Comparison of ENCODE assay signal across 29 cellular contexts in the genomic region with DNA sequence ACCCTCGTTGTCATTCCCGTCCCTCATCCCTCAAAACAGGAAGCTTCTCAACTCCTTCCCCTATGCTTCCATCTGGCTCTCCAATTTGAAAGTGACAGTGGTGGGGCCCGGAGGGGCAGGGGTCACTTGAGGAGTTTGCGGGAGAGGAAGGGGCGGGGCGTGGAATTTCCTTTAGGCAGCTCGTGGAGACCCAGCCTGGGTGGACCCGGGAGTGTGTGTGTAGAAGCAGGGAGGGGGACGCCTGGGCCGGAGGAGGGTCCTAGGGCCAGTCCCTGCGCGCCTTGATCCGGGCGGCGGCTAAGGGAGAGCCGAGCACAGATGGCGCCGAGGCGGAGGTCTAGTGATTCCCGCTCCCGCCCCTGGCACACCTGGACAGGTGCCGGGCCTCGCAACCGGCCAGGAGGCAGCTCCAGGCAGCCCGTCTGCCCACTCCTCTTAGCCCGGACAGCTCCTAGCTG. TPM values are rescaled to one million over a fixed set of nuclear protein-coding genes. Genes with fewer than 3 reads are reported as not detected.
DNase-seq lines count a peak whose midpoint lies in the region; ATAC-seq, FAIRE-seq and TF ChIP-seq lines count a peak whose summit lies in the region.
"Had no signal": no experiment of that assay in that cellular context is flagged by ENCODE, and none has a peak within 500 bp of the region (broad histone marks: within the 10 kb centered on the region; RNA-seq: fewer than 3 reads in every experiment).

No MANE protein-coding gene starts in this region.

- H3K9me3 ChIP-seq in SK-N-SH = no peaks in the 10 kb centered on the region
- no peaks in the 10 kb centered on the region for H3K9me3 ChIP-seq in kidney (ENCODE audit: control insufficient read depth in 1 of 2, low read length in 2 of 2)
- H3K9me3 ChIP-seq: adrenal gland, breast epithelium, HAP-1, heart left ventricle, psoas muscle, SJCRH30, testis, uterus had no signal

- peaks cover 100% of the 10 kb centered on the region for H3K27me3 ChIP-seq in SK-N-SH (ENCODE audit: insufficient read depth)
- H3K27me3 ChIP-seq: SJCRH30 had no signal

- H3K4me2 ChIP-seq in SK-N-SH = no peak overlapping the region

- no peaks in the 10 kb centered on the region for H3K9me2 ChIP-seq in SK-N-SH

- ATAC-seq in SK-N-SH treated with all-trans-retinoic acid at 6 μM for 48 hours = no peak
- ATAC-seq in WTC11 = peak; percentile 0; the same call in 1 of the 2 replicates
- ATAC-seq in stimulated activated naive B cell treated with anti-CD40 and anti-IgM and Interleukin-4, amounts not matched to agents 10 μg/mL and 1 μg/mL and 100 μg/mL, for 72 hours (replicated peaks) = no peak
- ATAC-seq in HG02885 (IDR thresholded peaks at IDR 0.05; ENCODE audit: poor library complexity, unreplicated experiment) = no peak
- no peak for ATAC-seq in HG03159 (IDR thresholded peaks at IDR 0.05; ENCODE audit: unreplicated experiment)
- no peak for ATAC-seq in HG03280 (IDR thresholded peaks at IDR 0.05; ENCODE audit: unreplicated experiment)
- ATAC-seq: activated CD8-positive, alpha-beta memory T cell treated with anti-CD3 and anti-CD28 coated beads, Interleukin-2, amount 10 ng/mL, durations not matched to agents 7 days and 5 days; heart left ventricle; left cardiac atrium; psoas muscle; stimulated activated naive CD8-positive, alpha-beta T cell treated with anti-CD3 and anti-CD28 coated beads, Interleukin-15, Interleukin-2, amounts not matched to agents 100 U/mL and 50 U/mL, for 24 hours had no signal

- CTCF ChIA-PET in SK-N-SH (lab: Yijun Ruan, JAX) = interaction anchor here (1.0 to 1.2 kb wide), 2 partner anchors 15 to 18 kb away, joined by 4 read pairs; no protein-coding TSS in a partner anchor
- CTCF ChIA-PET in WTC11 (lab: Charles Lee) = interaction anchor here (0.5 to 5.7 kb wide), 8 partner anchors 14 to 712 kb away, joined by 3 to 54 read pairs (median 5); no protein-coding TSS in a partner anchor

- no peak overlapping the region for H3K27ac Mint-ChIP-seq in WTC11
- peak overlapping the region; percentile 86 for H3K27ac Mint-ChIP-seq in stimulated activated naive B cell treated with anti-CD40 and anti-IgM and Interleukin-4, amounts not matched to agents 10 μg/mL and 1 μg/mL and 100 μg/mL, for 72 hours
- H3K27ac Mint-ChIP-seq: activated CD4-positive, alpha-beta T cell treated with anti-CD3 and anti-CD28 coated beads, Interleukin-2, amount 10 ng/mL, durations not matched to agents 24 days and 14 days; activated CD8-positive, alpha-beta memory T cell treated with anti-CD3 and anti-CD28 coated beads, Interleukin-2, amount 10 ng/mL, durations not matched to agents 7 days and 5 days; activated T-cell treated with anti-CD3 and anti-CD28 coated beads, Interleukin-2, amount 50 U/mL, for 72 hours; T-helper 1 cell treated with Interleukin-12 subunit alpha and Interleukin-12 subunit beta and Interleukin-4 antibody, amounts not matched to agents 30 μg/mL and 1 μg/mL, for 36 hours had no signal

- WGBS in SK-N-SH (ENCODE audit: low lambda C conversion rate) = 35% methylated on average over 26 of the region's 26 CpGs

- no peak for TF ChIP-seq EP300 in SK-N-SH (IDR thresholded peaks at IDR 0.05; ENCODE audit: borderline replicate concordance in 1 of 2, low read depth in 1 of 2, low read length in 1 of 2)

- H3K36me3 ChIP-seq in SK-N-SH (replicated peaks in 1 of 2; ENCODE audit: control insufficient read depth in 1 of 2, insufficient read depth in 2 of 2, low read length in 1 of 2) (no peaks in the 10 kb centered on the region), kidney (ENCODE audit: control insufficient read depth in 1 of 2, insufficient read depth in 2 of 2, low read length in 2 of 2) (no peaks in the 10 kb centered on the region)
- H3K36me3 ChIP-seq: adrenal gland, breast epithelium, HAP-1, heart left ventricle, SJCRH30, uterus had no signal

- peak; percentile 39 for DNase-seq in SK-N-SH
- peak; percentile 55 for DNase-seq in WTC11 (ENCODE audit: low spot score)
- peak; percentile 61 for DNase-seq in kidney
- no peak for DNase-seq in stimulated activated naive B cell treated with anti-CD40 and anti-IgM and Interleukin-4, amounts not matched to agents 10 μg/mL and 1 μg/mL and 100 μg/mL, for 72 hours
- DNase-seq: activated CD8-positive, alpha-beta memory T cell treated with anti-CD3 and anti-CD28 coated beads, Interleukin-2, amount 10 ng/mL, durations not matched to agents 7 days and 5 days; activated naive CD4-positive, alpha-beta T cell; activated T-cell treated with anti-CD3 and anti-CD28 coated beads, Interleukin-2, amount 50 U/mL, for 72 hours; adrenal gland; effector CD4-positive, alpha-beta T cell; heart left ventricle; Karpas-422; left cardiac atrium; mammary epithelial cell; NCI-H1436 treated with DMSO at 0.1 percent for 48 hours; NCI-H774; psoas muscle; SJCRH30; stimulated activated naive CD8-positive, alpha-beta T cell treated with anti-CD3 and anti-CD28 coated beads, Interleukin-15, Interleukin-2, amounts not matched to agents 100 U/mL and 50 U/mL, for 24 hours; testis; uterus had no signal

- FAIRE-seq in kidney (lab: Jason Lieb, UNC) = no peak

- H3F3A ChIP-seq in SK-N-SH (replicated peaks; ENCODE audit: insufficient read depth) = no peaks in the 10 kb centered on the region

- no peaks in the 10 kb centered on the region for H3K79me2 ChIP-seq in SK-N-SH (ENCODE audit: insufficient read depth)

- H3K4me3 Mint-ChIP-seq in WTC11 = peak overlapping the region; percentile 70
- H3K4me3 Mint-ChIP-seq in stimulated activated naive B cell treated with anti-CD40 and anti-IgM and Interleukin-4, amounts not matched to agents 10 μg/mL and 1 μg/mL and 100 μg/mL, for 72 hours = no peak overlapping the region
- H3K4me3 Mint-ChIP-seq: activated CD4-positive, alpha-beta T cell treated with anti-CD3 and anti-CD28 coated beads, Interleukin-2, amount 10 ng/mL, durations not matched to agents 24 days and 14 days; activated CD8-positive, alpha-beta memory T cell treated with anti-CD3 and anti-CD28 coated beads, Interleukin-2, amount 10 ng/mL, durations not matched to agents 7 days and 5 days; T-helper 1 cell treated with Interleukin-12 subunit alpha and Interleukin-12 subunit beta and Interleukin-4 antibody, amounts not matched to agents 30 μg/mL and 1 μg/mL, for 36 hours had no signal

- POLR2A ChIA-PET in SK-N-SH (lab: Yijun Ruan, JAX) (no interaction called here), WTC11 (lab: Charles Lee) (no interaction called here)

- TF ChIP-seq RAD21 in SK-N-SH (IDR thresholded peaks at IDR 0.05; ENCODE audit: low read length) = no peak

- peaks cover 100% of the 10 kb centered on the region for H3K27me3 Mint-ChIP-seq in WTC11 (ENCODE audit: low read depth)
- peaks cover 68 to 85% of the 10 kb centered on the region in 2 donors for H3K27me3 Mint-ChIP-seq in stimulated activated naive B cell treated with anti-CD40 and anti-IgM and Interleukin-4, amounts not matched to agents 10 μg/mL and 1 μg/mL and 100 μg/mL, for 72 hours

- H4K20me1 ChIP-seq in SK-N-SH (ENCODE audit: insufficient read depth) = peaks cover 20% of the 10 kb centered on the region

- H3K4me1 Mint-ChIP-seq in WTC11 = peaks cover 67% of the 10 kb centered on the region
- H3K4me1 Mint-ChIP-seq in stimulated activated naive B cell treated with anti-CD40 and anti-IgM and Interleukin-4, amounts not matched to agents 10 μg/mL and 1 μg/mL and 100 μg/mL, for 72 hours = peaks cover 20 to 49% of the 10 kb centered on the region in 2 donors

- H3K36me3 Mint-ChIP-seq in WTC11 = no peaks in the 10 kb centered on the region
- H3K36me3 Mint-ChIP-seq in stimulated activated naive B cell treated with anti-CD40 and anti-IgM and Interleukin-4, amounts not matched to agents 10 μg/mL and 1 μg/mL and 100 μg/mL, for 72 hours = peaks cover 5 to 6% of the 10 kb centered on the region in 2 donors

- H3K9me3 Mint-ChIP-seq in WTC11 = no peaks in the 10 kb centered on the region
- H3K9me3 Mint-ChIP-seq in stimulated activated naive B cell treated with anti-CD40 and anti-IgM and Interleukin-4, amounts not matched to agents 10 μg/mL and 1 μg/mL and 100 μg/mL, for 72 hours = peaks cover 0 to 13% of the 10 kb centered on the region in 2 donors
- H3K9me3 Mint-ChIP-seq: activated T-cell treated with anti-CD3 and anti-CD28 coated beads, Interleukin-2, amount 50 U/mL, for 72 hours had no signal

- no peak overlapping the region for H2AFZ ChIP-seq in SK-N-SH (ENCODE audit: low read depth)

- H3K27ac ChIP-seq in SK-N-SH (ENCODE audit: low read depth in 2 of 2, low read length in 1 of 2) = no peak overlapping the region
- H3K27ac ChIP-seq in kidney (ENCODE audit: low read depth in 2 of 2, low read length in 2 of 2) = no peak overlapping the region
- H3K27ac ChIP-seq: adrenal gland, breast epithelium, heart left ventricle, psoas muscle, SJCRH30, testis, uterus had no signal

- intact Hi-C loops in kidney (cut with DNase I) = no loop called here

- H3K4me1 ChIP-seq in SK-N-SH (ENCODE audit: control insufficient read depth in 1 of 2, insufficient read depth in 2 of 2, low read depth in 1 of 2, low read length in 1 of 2) = peaks cover 0 to 24% of the 10 kb centered on the region in 2 experiments; a peak in 2 of 4 replicates
- H3K4me1 ChIP-seq in kidney (ENCODE audit: control insufficient read depth in 1 of 2, insufficient read depth in 1 of 2, low read depth in 1 of 2, low read length in 2 of 2) = peaks cover 5 to 6% of the 10 kb centered on the region in 2 donors
- H3K4me1 ChIP-seq: SJCRH30 had no signal

- H3K9ac ChIP-seq in SK-N-SH (no peak overlapping the region), kidney (ENCODE audit: low read length in 2 of 2) (no peak overlapping the region)

- TF ChIP-seq CTCF in SK-N-SH (IDR thresholded peaks at IDR 0.05) (no peak), WTC11 (IDR thresholded peaks at IDR 0.05) (no peak), kidney (IDR thresholded peaks at IDR 0.05; ENCODE audit: borderline replicate concordance, extremely low read depth, insufficient read depth) (no peak)

- H3K4me3 ChIP-seq in SK-N-SH (ENCODE audit: low read depth in 2 of 2, low read length in 1 of 2) (no peak overlapping the region), kidney (ENCODE audit: low read length in 2 of 2) (no peak overlapping the region)
- H3K4me3 ChIP-seq: HAP-1, SJCRH30, uterus had no signal

TF ChIP-seq in SK-N-SH, 30 proteins besides CTCF, POLR2A, EP300 and RAD21 (continues in another document):
- TF ChIP-seq FOXJ3 (CRISPR knock-in tag; IDR thresholded peaks at IDR 0.05) (no peak), RFX5 (IDR thresholded peaks at IDR 0.05; ENCODE audit: low read length) (no peak)

RNA-seq across cellular contexts. Expression of a gene that starts 7.8 kb away (rescaled TPM):
- polyA plus RNA-seq in SK-N-SH (2012; rRNA removed) (not detected in 2 replicates), kidney (ENCODE audit: insufficient read depth, low read depth, low replicate concordance) (not detected)
- not detected in 2 replicates for polyA plus RNA-seq in SK-N-SH (2012; cell fraction: cytosol; rRNA removed)
- polyA plus RNA-seq in SK-N-SH (2012; cell fraction: nucleus; rRNA removed) = not detected in 2 replicates
- total RNA-seq in WTC11 (2021) (0.18 to 3.3 TPM (median 0.30 TPM) in 3 replicates), kidney (not detected)
- total RNA-seq: activated CD4-positive, alpha-beta T cell treated with anti-CD3 and anti-CD28 coated beads, Interleukin-2, amount 10 ng/mL, durations not matched to agents 24 days and 14 days; activated CD8-positive, alpha-beta memory T cell treated with anti-CD3 and anti-CD28 coated beads, Interleukin-2, amount 10 ng/mL, durations not matched to agents 7 days and 5 days; fibroblast of villous mesenchyme; left cardiac atrium had no signal
- polyA plus RNA-seq: heart left ventricle, mammary epithelial cell, psoas muscle had no signal
